In genomic region chr11:96257972-96258951, GRCh38 we compare ENCODE assay signal across 8 cellular contexts.
DNase-seq lines count a peak whose midpoint lies in the region; ATAC-seq and TF ChIP-seq lines count a peak whose summit lies in the region.

No MANE protein-coding gene starts in this region.

- TF ChIP-seq CTCF in A673 (conservative IDR thresholded peaks at IDR 0.05; ENCODE audit: low read depth, low read length) = no peak

- DNase-seq in A673 (ENCODE audit: low spot score) = no peak
- peak; percentile 15 for DNase-seq in UCSD-AML1 (lab: John Stamatoyannopoulos, UW; ENCODE audit: unreplicated experiment)
- peak; percentile 55 for DNase-seq in germinal center (ENCODE audit: low spot score)
- no peak for DNase-seq in stimulated activated CD8-positive, alpha-beta memory T cell treated with anti-CD3 and anti-CD28 coated beads, Interleukin-4, amount 100 ng/mL, for 48 hours
- no peak for DNase-seq in Karpas-422

- peak; percentile 60 for ATAC-seq in GM19043 (IDR thresholded peaks at IDR 0.05; ENCODE audit: low read depth, unreplicated experiment)
- peak; percentile 77 for ATAC-seq in HG03108 (IDR thresholded peaks at IDR 0.05; ENCODE audit: unreplicated experiment)

- no TSS peak for BruUV-seq in A673 (replicated peaks; lab: Mats Ljungman, UMichigan)

- no peaks in the 10 kb centered on the region for H4K20me1 ChIP-seq in Karpas-422 (ENCODE audit: insufficient read depth, low read depth, low read length)

- no peaks in the 10 kb centered on the region for H3K9me2 ChIP-seq in Karpas-422 (replicated peaks; ENCODE audit: insufficient read depth, low read length)

- H3K4me2 ChIP-seq in Karpas-422 (ENCODE audit: low read depth, low read length, poor library complexity, severe bottlenecking) = no peak overlapping the region

- no peaks in the 10 kb centered on the region for H3K27me3 ChIP-seq in A673 (replicated peaks; ENCODE audit: insufficient read depth, low read depth, low read length, poor library complexity)
- H3K27me3 ChIP-seq in subcutaneous abdominal adipose tissue (ENCODE audit: control insufficient read depth in 5 of 5, insufficient read depth in 4 of 5, low read length in 5 of 5) = no peaks in the 10 kb centered on the region
- no peaks in the 10 kb centered on the region for H3K27me3 ChIP-seq in Karpas-422 (ENCODE audit: low read length)

- peak overlapping the region in 1 of 5 donors; percentile 38 for H3K9ac ChIP-seq in subcutaneous abdominal adipose tissue (ENCODE audit: low read length in 5 of 5)
- no peak overlapping the region for H3K9ac ChIP-seq in Karpas-422 (ENCODE audit: low read length)

- CTCF ChIA-PET in A673 (lab: Charles Lee) = no interaction called here

- H3K27ac ChIP-seq in A673 (ENCODE audit: low read depth, low read length, poor library complexity, severe bottlenecking) = peak overlapping the region; percentile 83
- peak overlapping the region; percentile 58 for H3K27ac ChIP-seq in subcutaneous abdominal adipose tissue (ENCODE audit: low read depth, low read length)
- H3K27ac ChIP-seq in Karpas-422 (ENCODE audit: low read length) = no peak overlapping the region

- intact Hi-C loops in A673 (cut with micrococcal nuclease; ENCODE audit: unreplicated experiment) = no loop called here

- H3K4me1 ChIP-seq in A673 (ENCODE audit: insufficient read depth, low read length, poor library complexity, severe bottlenecking) = peaks cover 74% of the 10 kb centered on the region
- peaks cover 0 to 71% (median 62%) of the 10 kb centered on the region in 5 donors for H3K4me1 ChIP-seq in subcutaneous abdominal adipose tissue (ENCODE audit: control insufficient read depth in 5 of 5, insufficient read depth in 5 of 5, low read length in 5 of 5)
- H3K4me1 ChIP-seq in Karpas-422 (ENCODE audit: low read length) = no peaks in the 10 kb centered on the region

- H2AFZ ChIP-seq in Karpas-422 (ENCODE audit: low read length) = no peak overlapping the region

- H3K9me3 ChIP-seq in A673 (ENCODE audit: low read depth, low read length, poor library complexity, severe bottlenecking) (no peaks in the 10 kb centered on the region), subcutaneous abdominal adipose tissue (ENCODE audit: control insufficient read depth in 5 of 5, low read length in 5 of 5) (no peaks in the 10 kb centered on the region), Karpas-422 (ENCODE audit: low read length) (no peaks in the 10 kb centered on the region)

- no peaks in the 10 kb centered on the region for H3K79me2 ChIP-seq in Karpas-422 (ENCODE audit: low read length)

- H3K36me3 ChIP-seq in A673 (ENCODE audit: insufficient read depth, low read length, poor library complexity, severe bottlenecking) (no peaks in the 10 kb centered on the region), subcutaneous abdominal adipose tissue (ENCODE audit: control insufficient read depth in 5 of 5, insufficient read depth in 5 of 5, low read length in 5 of 5) (no peaks in the 10 kb centered on the region), Karpas-422 (ENCODE audit: insufficient read depth, low read length) (no peaks in the 10 kb centered on the region)

- POLR2A ChIA-PET in A673 (lab: Charles Lee; ENCODE audit: low non-redundant PET) = no interaction called here

- H3K4me3 ChIP-seq in A673 (ENCODE audit: low read depth, low read length, poor library complexity, severe bottlenecking) (no peak overlapping the region), subcutaneous abdominal adipose tissue (ENCODE audit: low read depth in 1 of 5, low read length in 5 of 5) (peak overlapping the region in 1 of 5 donors; percentile 18), Karpas-422 (ENCODE audit: low read length) (no peak overlapping the region)

Comparison
In these comparisons a context has a peak if more than half of its experiments do, and no peak if none do; other contexts are left out.
1. DNase-seq: peak in UCSD-AML1 (single experiment) and germinal center (single experiment); none in A673 (single experiment), stimulated activated CD8-positive, alpha-beta memory T cell treated with anti-CD3 and anti-CD28 coated beads, Interleukin-4, amount 100 ng/mL, for 48 hours (single experiment) and Karpas-422 (single experiment).